Comparison of ENCODE assay signal across 7 cellular contexts in the genomic region with DNA sequence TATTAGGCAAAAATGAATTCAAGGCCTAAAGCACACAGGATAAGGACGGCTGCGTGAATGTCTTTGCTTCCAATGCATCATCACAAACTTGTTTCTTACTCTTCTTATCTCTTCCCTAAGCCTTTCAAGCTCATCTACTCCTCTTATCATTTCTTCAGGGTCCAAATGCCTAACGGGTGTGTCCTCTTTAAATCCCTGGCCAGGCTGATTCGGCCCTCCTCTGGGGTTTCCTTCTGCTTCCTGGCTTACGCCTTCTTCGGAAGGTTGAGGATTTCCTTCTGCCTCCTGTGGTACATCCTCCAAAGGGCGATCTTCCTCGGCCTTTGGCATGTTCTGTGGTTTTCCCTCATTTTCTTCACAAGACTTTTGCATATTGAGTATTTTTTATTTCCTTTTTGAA. TPM values are rescaled to one million over a fixed set of nuclear protein-coding genes. Genes with fewer than 3 reads are reported as not detected.
DNase-seq lines count a peak whose midpoint lies in the region; ATAC-seq, FAIRE-seq and TF ChIP-seq lines count a peak whose summit lies in the region.

No MANE protein-coding gene starts in this region.

- H3K27ac Mint-ChIP-seq in astrocyte (ENCODE audit: unreplicated experiment), result peak overlapping the region; percentile 94

- H3K9me3 Mint-ChIP-seq in astrocyte (ENCODE audit: unreplicated experiment), result no peaks in the 10 kb centered on the region

- H3K4me2 ChIP-seq in astrocyte (ENCODE audit: low read length), result peak overlapping the region; percentile 95

- no peak for ATAC-seq in GM21737 (IDR thresholded peaks at IDR 0.05; ENCODE audit: unreplicated experiment)

- H2AFZ ChIP-seq in astrocyte (ENCODE audit: low read depth, low read length), result no peak overlapping the region

- H3K79me2 ChIP-seq in astrocyte (ENCODE audit: insufficient read depth, low read length), result peaks cover 20% of the 10 kb centered on the region

- no peak for TF ChIP-seq CTCF in astrocyte (IDR thresholded peaks at IDR 0.05; ENCODE audit: insufficient read depth, low read depth, low read length)

- peaks cover 4% of the 10 kb centered on the region for H3K36me3 Mint-ChIP-seq in astrocyte (ENCODE audit: low read depth, unreplicated experiment)

- DNase-seq in KBM-7, result peak; percentile 23
- DNase-seq in astrocyte (ENCODE audit: low read depth), result no peak
- peak; percentile 66 for DNase-seq in islet precursor cell
- peak; percentile 7 for DNase-seq in superior temporal gyrus (ENCODE audit: extremely low spot score)
- DNase-seq in AG08395 (ENCODE audit: low spot score), result no peak
- no peak for DNase-seq in NCI-H2081 (lab: John Stamatoyannopoulos, UW)

- H3K4me1 ChIP-seq in astrocyte (ENCODE audit: insufficient read depth, low read length), result no peaks in the 10 kb centered on the region

- H3K4me3 Mint-ChIP-seq in astrocyte (ENCODE audit: unreplicated experiment), result peak overlapping the region; percentile 98

- H3K4me1 Mint-ChIP-seq in astrocyte (ENCODE audit: low read depth, unreplicated experiment), result peaks cover 9% of the 10 kb centered on the region

- no peaks in the 10 kb centered on the region for H3K27me3 ChIP-seq in astrocyte (ENCODE audit: insufficient read depth, low read length)

- H3K9me3 ChIP-seq in astrocyte (ENCODE audit: insufficient read depth, low read depth, low read length), result no peaks in the 10 kb centered on the region

- FAIRE-seq in astrocyte (lab: Jason Lieb, UNC), result no peak

- H4K20me1 ChIP-seq in astrocyte (ENCODE audit: insufficient read depth, low read length), result peaks cover 6% of the 10 kb centered on the region

- H3K36me3 ChIP-seq in astrocyte (ENCODE audit: insufficient read depth, low read length), result peaks cover 9% of the 10 kb centered on the region

- peak overlapping the region; percentile 97 for H3K9ac ChIP-seq in astrocyte (ENCODE audit: low read length)

- in situ Hi-C loops in KBM-7 (cut with MboI; ENCODE audit: low pct_unique_long_range_greater_than_20kb, low sequenced_read_pairs), result no loop called here

- peak overlapping the region; percentile 86 for H3K27ac ChIP-seq in astrocyte (ENCODE audit: low read depth, low read length)

- H3K27me3 Mint-ChIP-seq in astrocyte (ENCODE audit: low read depth, unreplicated experiment), result no peaks in the 10 kb centered on the region

- peak overlapping the region; percentile 93 for H3K4me3 ChIP-seq in astrocyte (ENCODE audit: insufficient read depth, low read depth, low read length)

RNA-seq across cellular contexts. Expression of gene TCEAL8, which starts 1.3 kb away (rescaled TPM):
- 62.2 and 68.4 TPM in 2 replicates for total RNA-seq in astrocyte

RNA-seq across cellular contexts. Expression of gene TCEAL5, which starts 22.9 kb away (rescaled TPM):
- total RNA-seq in astrocyte, result 0.36 TPM in 1 of 2 replicates, not detected in the other

RNA-seq across cellular contexts. Expression of gene BEX4, which starts 38.7 kb away (rescaled TPM):
- total RNA-seq in astrocyte, result 42.9 and 43.4 TPM in 2 replicates

RNA-seq across cellular contexts. Expression of gene BEX2, which starts 57.2 kb away (rescaled TPM):
- 10.0 and 12.6 TPM in 2 replicates for total RNA-seq in astrocyte

Comparison
In these comparisons a context has a peak if more than half of its experiments do, and no peak if none do; other contexts are left out.
1. DNase-seq: peak in KBM-7 (single experiment), islet precursor cell (single experiment) and superior temporal gyrus (single experiment); none in astrocyte (single experiment), AG08395 (single experiment) and NCI-H2081 (0 of 2).